8 cellular contexts compared by ENCODE assay signal in genomic region chr15:88911766-88912118, GRCh38. TPM values are rescaled to one million over a fixed set of nuclear protein-coding genes. Genes with fewer than 3 reads are reported as not detected.
A peak's percentile ranks its signal among the peaks of the same experiment; 100 is the strongest.
DNase-seq lines count a peak whose midpoint lies in the region; FAIRE-seq and TF ChIP-seq lines count a peak whose summit lies in the region.

No MANE protein-coding gene starts in this region.

- H3K27me3 Mint-ChIP-seq in CD14-positive monocyte (ENCODE audit: low read depth in 3 of 3): peaks cover 7 to 21% (median 12%) of the 10 kb centered on the region in 3 donors
- H3K27me3 Mint-ChIP-seq in nephron (ENCODE audit: low read depth): peaks cover 5% of the 10 kb centered on the region

- H3K9me3 Mint-ChIP-seq in CD14-positive monocyte (no peaks in the 10 kb centered on the region), nephron (no peaks in the 10 kb centered on the region)

- CTCF ChIA-PET in H1 (lab: Charles Lee; ENCODE audit: partially characterized antibody): interaction anchor here (0.6 to 6.3 kb wide), 20 partner anchors 8 to 402 kb away, joined by 3 to 30 read pairs (median 3); partner anchors contain the start of gene HAPLN3

- peak overlapping the region in 3 of 4 experiments; percentile 59 to 63 (median 62); a peak in 5 of 7 replicates for H3K9ac ChIP-seq in H1 (replicated peaks in 1 of 4; ENCODE audit: extremely low read depth in 1 of 4, low read depth in 3 of 4, low read length in 3 of 4)

- no peak for TF ChIP-seq POLR2A in H1 (IDR thresholded peaks at IDR 0.05; ENCODE audit: control extremely low read depth in 1 of 2, low read depth in 2 of 2, low read length in 2 of 2)

- H2AFZ ChIP-seq in H1 (ENCODE audit: low read length): no peak overlapping the region

- DNase-seq in CD14-positive monocyte (ENCODE audit: low spot score) (no peak), LoVo (ENCODE audit: low spot score) (peak; percentile 51), H1 (ENCODE audit: low read depth in 1 of 2, low spot score in 2 of 2) (no peak), DMS53 (lab: John Stamatoyannopoulos, UW) (no peak), BE2C (no peak), NCI-H446 treated with DMSO at 0.1 percent for 48 hours (lab: John Stamatoyannopoulos, UW) (no peak)
- DNase-seq in stimulated activated CD4-positive, alpha-beta T cell treated with anti-CD3 and anti-CD28 coated beads, Interleukin-4, amount 100 ng/mL, for 24 hours: no peak

- H3K4me3 ChIP-seq in H1 (ENCODE audit: extremely low read depth in 1 of 4, insufficient read depth in 2 of 4, low read depth in 3 of 4, low read length in 4 of 4) (peak overlapping the region; percentile 74 to 90 (median 84)), BE2C (ENCODE audit: low read depth, low read length) (no peak overlapping the region)

- no peak for TF ChIP-seq EP300 in H1 (IDR thresholded peaks at IDR 0.05; ENCODE audit: borderline replicate concordance in 1 of 2, low read depth in 2 of 2, low read length in 2 of 2)

- H3K4ac ChIP-seq in H1 (replicated peaks; ENCODE audit: insufficient read length, low read depth, low read length): no peak overlapping the region

- intact Hi-C loops in CD14-positive monocyte (cut with micrococcal nuclease): no loop called here

- H4K20me1 ChIP-seq in H1 (replicated peaks in 1 of 2; ENCODE audit: control insufficient read depth in 1 of 2, insufficient read depth in 2 of 2, low read length in 2 of 2): peaks cover 38 to 42% of the 10 kb centered on the region in 2 experiments

- TF ChIP-seq RAD21 in H1 (IDR thresholded peaks at IDR 0.05 in 1 of 2, conservative IDR thresholded peaks at IDR 0.05 in 1 of 2; ENCODE audit: low read depth in 2 of 2, low read length in 2 of 2): peak in 1 of 2 experiments; percentile 29; a peak in 1 of 4 replicates

- 10% methylated on average over 5 of the region's 5 CpGs; no CpG with 5 or more reads in 1 of the 2 experiments for WGBS in H1 (ENCODE audit: extremely low coverage in 1 of 2, insufficient coverage in 1 of 2, insufficient read length in 1 of 2, insufficient replicate concordance in 2 of 2, low coverage in 1 of 2, low lambda C conversion rate in 2 of 2, missing lambda C conversion rate in 1 of 2), 2 experiments

- FAIRE-seq in H1 (lab: Jason Lieb, UNC): no peak

- peaks cover 9% of the 10 kb centered on the region; the same call in 1 of the 2 replicates for H3K23me2 ChIP-seq in H1 (ENCODE audit: low read depth, low read length)

- H2BK15ac ChIP-seq in H1 (ENCODE audit: low read length): no peak overlapping the region

- no peak overlapping the region for H3K56ac ChIP-seq in H1 (replicated peaks; ENCODE audit: insufficient read length, low read depth, low read length)

- H3K79me1 ChIP-seq in H1 (ENCODE audit: low read depth, low read length): peaks cover 25% of the 10 kb centered on the region

- no peak overlapping the region for H4K8ac ChIP-seq in H1 (ENCODE audit: extremely low read depth, insufficient read depth, low read length)

- POLR2A ChIA-PET in H1 (lab: Charles Lee; ENCODE audit: partially characterized antibody): interaction anchor here (0.7 to 27.2 kb wide), 16 partner anchors 10 to 203 kb away, joined by 3 to 607 read pairs (median 4); partner anchors contain the start of gene HAPLN3

- H4K5ac ChIP-seq in H1 (ENCODE audit: insufficient read length, low read depth, low read length): no peak overlapping the region

- H3K9me3 ChIP-seq in H1 (ENCODE audit: insufficient read depth in 2 of 2, low read depth in 1 of 2, low read length in 1 of 2) (no peaks in the 10 kb centered on the region), BE2C (no peaks in the 10 kb centered on the region)

- no peak overlapping the region for H4K91ac ChIP-seq in H1 (replicated peaks; ENCODE audit: insufficient read length, low read length)

- H3K79me2 ChIP-seq in H1 (ENCODE audit: control insufficient read depth in 1 of 2, insufficient read depth in 2 of 2, low read length in 2 of 2): peaks cover 11 to 62% of the 10 kb centered on the region in 2 experiments

- no peak overlapping the region for H3K18ac ChIP-seq in H1 (ENCODE audit: extremely low read depth, low read length)

- H3K4me2 ChIP-seq in H1 (ENCODE audit: insufficient read depth in 1 of 2, low read depth in 2 of 2, low read length in 2 of 2): peak overlapping the region; percentile 72 to 89

- no peak overlapping the region for H2BK12ac ChIP-seq in H1 (ENCODE audit: low read depth, low read length)

- H3K27ac Mint-ChIP-seq in CD14-positive monocyte (no peak overlapping the region), nephron (peak overlapping the region; percentile 53 to 67 (median 66))

- peaks cover 29 to 53% (median 41%) of the 10 kb centered on the region in 4 experiments for H3K36me3 ChIP-seq in H1 (ENCODE audit: control insufficient read depth in 2 of 4, insufficient read depth in 4 of 4, low read length in 3 of 4)
- no peaks in the 10 kb centered on the region for H3K36me3 ChIP-seq in BE2C

- H3K4me3 Mint-ChIP-seq in CD14-positive monocyte: peak overlapping the region; percentile 85 to 91
- H3K4me3 Mint-ChIP-seq in nephron: peak overlapping the region; percentile 94 to 97 (median 94)

- no peaks in the 10 kb centered on the region for H3K27me3 ChIP-seq in H1 (replicated peaks in 1 of 4; ENCODE audit: control insufficient read depth in 3 of 4, extremely low read depth in 1 of 4, insufficient read depth in 3 of 4, low read length in 3 of 4)
- no peaks in the 10 kb centered on the region for H3K27me3 ChIP-seq in BE2C

- no peak overlapping the region for H2BK120ac ChIP-seq in H1 (replicated peaks; ENCODE audit: low read depth, low read length)

- H3K27ac ChIP-seq in H1 (ENCODE audit: low read depth, low read length): no peak overlapping the region

- H3K14ac ChIP-seq in H1 (ENCODE audit: insufficient read length): no peak overlapping the region

- no peak overlapping the region for H3K23ac ChIP-seq in H1 (ENCODE audit: insufficient read length)

- TF ChIP-seq CTCF in CD14-positive monocyte (IDR thresholded peaks at IDR 0.05) (no peak), H1 (IDR thresholded peaks at IDR 0.05; ENCODE audit: control extremely low read depth in 1 of 3, insufficient read depth in 1 of 3, low read depth in 1 of 3, low read length in 3 of 3) (0 out of 4 replicates have a peak, but pooled peaks of 1 of the 3 experiments have one; percentile 6), nephron (IDR thresholded peaks at IDR 0.05; ENCODE audit: unreplicated experiment in 3 of 3) (no peak), BE2C (IDR thresholded peaks at IDR 0.05; ENCODE audit: low read depth, low read length) (no peak)

- no peak overlapping the region for H2BK20ac ChIP-seq in H1 (ENCODE audit: low read length)

- H3K36me3 Mint-ChIP-seq in CD14-positive monocyte: no peaks in the 10 kb centered on the region
- peaks cover 18% of the 10 kb centered on the region for H3K36me3 Mint-ChIP-seq in nephron (ENCODE audit: low read depth)

- peak overlapping the region; percentile 0; the same call in 1 of the 2 replicates for H2BK5ac ChIP-seq in H1 (ENCODE audit: low read depth, low read length)

- H3K4me1 ChIP-seq in H1 (replicated peaks in 1 of 4; ENCODE audit: control insufficient read depth in 3 of 4, insufficient read depth in 4 of 4, low read length in 3 of 4) (peaks cover 2 to 34% (median 26%) of the 10 kb centered on the region in 4 experiments), BE2C (no peaks in the 10 kb centered on the region)

- H3K4me1 Mint-ChIP-seq in CD14-positive monocyte: peaks cover 16% of the 10 kb centered on the region
- H3K4me1 Mint-ChIP-seq in nephron: peaks cover 38% of the 10 kb centered on the region

- no peak overlapping the region for H2AK5ac ChIP-seq in H1 (ENCODE audit: low read depth, low read length)

TF ChIP-seq in H1, 55 proteins besides CTCF, POLR2A, EP300 and RAD21:
- no peak for TF ChIP-seq SRF (IDR thresholded peaks at IDR 0.05; ENCODE audit: low read depth, low read length)
- TF ChIP-seq EGR1 (IDR thresholded peaks at IDR 0.05; ENCODE audit: borderline replicate concordance, low read depth, low read length): peak; percentile 38; the same call in 1 of the 2 replicates
- TF ChIP-seq JUND (IDR thresholded peaks at IDR 0.05; ENCODE audit: low read length): peak; percentile 72
- peak; percentile 77 for TF ChIP-seq NANOG (IDR thresholded peaks at IDR 0.05; ENCODE audit: insufficient read depth, low read depth, low read length, poor library complexity, severe bottlenecking)
- TF ChIP-seq TAF1 (IDR thresholded peaks at IDR 0.05; ENCODE audit: low read depth, low read length): 0 out of 2 replicates have a peak, but pooled peaks have one; percentile 19
- TF ChIP-seq TBP (IDR thresholded peaks at IDR 0.05; ENCODE audit: low read depth, low read length): 0 out of 2 replicates have a peak, but pooled peaks have one; percentile 33
- no peak for TF ChIP-seq CHD2 (IDR thresholded peaks at IDR 0.05; ENCODE audit: low read length)
TF ChIP-seq in H1: peak in this region for 5.

RNA-seq across cellular contexts. Expression of gene MFGE8, which starts 1.4 kb away (rescaled TPM):
- polyA plus RNA-seq in CD14-positive monocyte: not detected
- 1,211 and 1,237 TPM in 2 replicates for total RNA-seq in H1 (2021; fragmentation: NEBNext Ultra II Directional; extraction: Animal tissue kit (Norgen Biotek cat#: 25700))
- 2,117 and 2,643 TPM in 2 replicates for polyA plus RNA-seq in H1 (2011; rRNA removed)
- 1,895 TPM for polyA plus RNA-seq in H1 (2011; cell fraction: cytosol; rRNA removed)
- polyA plus RNA-seq in H1 (2011; cell fraction: nucleus; rRNA removed): 4,441 TPM
- polyA plus RNA-seq in H1 (2012, experiment 1 of 2): 1,613 to 2,038 TPM (median 1,926 TPM) in 4 replicates
- polyA plus RNA-seq in H1 (2012, experiment 2 of 2): 1,448 TPM
- polyA plus RNA-seq in H1 (2013, experiment 1 of 2): 955 TPM
- polyA plus RNA-seq in H1 (2013, experiment 2 of 2): 930 TPM
- 1,165 and 1,269 TPM in 2 replicates for polyA minus RNA-seq in H1 (2011; rRNA and poly(A)+ RNA removed)
- 1,023 TPM for polyA minus RNA-seq in H1 (2011; cell fraction: cytosol; rRNA and poly(A)+ RNA removed)
- 1,091 TPM for polyA minus RNA-seq in H1 (2011; cell fraction: nucleus; rRNA and poly(A)+ RNA removed)
- 14.2 TPM for polyA plus RNA-seq in BE2C (2012; ENCODE audit: insufficient read depth, insufficient read length, low read depth)

RNA-seq across cellular contexts. Expression of gene HAPLN3, which starts 16.4 kb away (rescaled TPM):
- under 1 TPM; 0.60 to 0.65 TPM for polyA plus RNA-seq in CD14-positive monocyte
- total RNA-seq in H1 (2021; fragmentation: NEBNext Ultra II Directional; extraction: Animal tissue kit (Norgen Biotek cat#: 25700)): 76.2 and 80.9 TPM in 2 replicates
- polyA plus RNA-seq in H1 (2011; rRNA removed): 79.7 and 115 TPM in 2 replicates
- 102 TPM for polyA plus RNA-seq in H1 (2011; cell fraction: cytosol; rRNA removed)
- polyA plus RNA-seq in H1 (2011; cell fraction: nucleus; rRNA removed): 143 TPM
- 49.1 to 81.6 TPM (median 72.4 TPM) in 4 replicates for polyA plus RNA-seq in H1 (2012, experiment 1 of 2)
- polyA plus RNA-seq in H1 (2012, experiment 2 of 2): 68.3 TPM
- 61.1 TPM for polyA plus RNA-seq in H1 (2013, experiment 1 of 2)
- 63.9 TPM for polyA plus RNA-seq in H1 (2013, experiment 2 of 2)
- polyA minus RNA-seq in H1 (2011; rRNA and poly(A)+ RNA removed): 17.3 and 31.2 TPM in 2 replicates
- polyA minus RNA-seq in H1 (2011; cell fraction: cytosol; rRNA and poly(A)+ RNA removed): 40.7 TPM
- 26.8 TPM for polyA minus RNA-seq in H1 (2011; cell fraction: nucleus; rRNA and poly(A)+ RNA removed)
- polyA plus RNA-seq in BE2C (2012; ENCODE audit: insufficient read depth, insufficient read length, low read depth): 0.51 TPM

Comparison
In these comparisons a context has a peak if more than half of its experiments do, and no peak if none do; other contexts are left out.
1. H3K27ac Mint-ChIP-seq: peak in nephron (3 of 3); none in CD14-positive monocyte (0 of 7).
2. RNA of gene MFGE8, which starts 1.4 kb away (polyA plus RNA-seq): 930 to 4,441 TPM in H1; not detected in CD14-positive monocyte; every median in the first group is over 100 times any median in the second.
3. RNA of gene HAPLN3, which starts 16.4 kb away (polyA plus RNA-seq): 49.1 to 143 TPM in H1; 0.60 to 0.65 TPM in CD14-positive monocyte; every median in the first group is over 10 times any median in the second.